Comparison of ENCODE assay signal across 8 cellular contexts in genomic region chr7:100119075-100119700, GRCh38. TPM values are rescaled to one million over a fixed set of nuclear protein-coding genes. Genes with fewer than 3 reads are reported as not detected.
DNase-seq lines count a peak whose midpoint lies in the region; ATAC-seq, FAIRE-seq and TF ChIP-seq lines count a peak whose summit lies in the region.

TSS of gene CNPY4 (plus strand) at chr7:100119634. CDS start at chr7:100119745, 111 bp downstream.
TSS of gene TAF6 (minus strand) at chr7:100119358. CDS start at chr7:100114209, 5,149 bp downstream.

- peaks cover 2 to 6% of the 10 kb centered on the region in 2 donors for H3K4me1 ChIP-seq in small intestine (ENCODE audit: control insufficient read depth in 2 of 2, insufficient read depth in 1 of 2, low read depth in 1 of 2, low read length in 1 of 2)

- ATAC-seq in GM18868 (IDR thresholded peaks at IDR 0.05; ENCODE audit: unreplicated experiment) (peak; percentile 67), HG03108 (IDR thresholded peaks at IDR 0.05; ENCODE audit: unreplicated experiment) (peak; percentile 62)

- H3K9me3 ChIP-seq in small intestine (ENCODE audit: control insufficient read depth, low read depth) = no peaks in the 10 kb centered on the region

- no peak for TF ChIP-seq CTCF in VCaP (conservative IDR thresholded peaks at IDR 0.05)

- 0 to 1% (median 0%) methylated on average over 35 of the region's 35 CpGs for WGBS in small intestine, 3 donors

- peak within 1 kb of the TSS; percentile 55 to 63 for H3K4me3 ChIP-seq in small intestine (ENCODE audit: low read depth in 1 of 2, low read length in 2 of 2)

- no peaks in the 10 kb centered on the region for H3K36me3 ChIP-seq in small intestine (ENCODE audit: control insufficient read depth in 2 of 2, insufficient read depth in 2 of 2, low read length in 2 of 2)

- H3K27me3 ChIP-seq in small intestine (ENCODE audit: control insufficient read depth in 2 of 2, insufficient read depth in 2 of 2, low read length in 2 of 2) = no peaks in the 10 kb centered on the region

- peak within 1 kb of the TSS; percentile 92 for H3K27ac ChIP-seq in VCaP
- H3K27ac ChIP-seq in small intestine (ENCODE audit: low read depth in 1 of 2, low read length in 1 of 2) = peak within 1 kb of the TSS; percentile 59 to 91

- DNase-seq in ACHN (peak; percentile 97), NCI-H2196 treated with DMSO at 0.1 percent for 48 hours (lab: John Stamatoyannopoulos, UW; ENCODE audit: unreplicated experiment) (peak; percentile 89), T47D (ENCODE audit: low read depth in 1 of 2, low spot score in 1 of 2) (peak; percentile 86 to 95), iPS-NIHi11 (ENCODE audit: low spot score) (peak; percentile 98), small intestine (peak; percentile 96)

- FAIRE-seq in small intestine (lab: Jason Lieb, UNC) = no peak

- in situ Hi-C loops in ACHN (cut with HindIII; ENCODE audit: low pct_ligation_motif_present, low pct_unique_long_range_greater_than_20kb, low sequenced_read_pairs) = no loop called here
- in situ Hi-C loops in T47D (cut with HindIII; ENCODE audit: low pct_unique_long_range_greater_than_20kb, low sequenced_read_pairs) = no loop called here

RNA-seq across cellular contexts. Expression of gene CNPY4, which starts in this region (rescaled TPM):
- polyA plus RNA-seq in small intestine = 1 to 10 TPM; 2.5 to 9.2 (median 5.7) TPM

RNA-seq across cellular contexts. Expression of gene TAF6, which starts in this region (rescaled TPM):
- polyA plus RNA-seq in small intestine = 10 to 100 TPM; 12.2 to 33.5 (median 20.1) TPM

Comparison
In these comparisons a context has a peak if more than half of its experiments do, and no peak if none do; other contexts are left out.
1. Peak in every context shown above with its lines: DNase-seq, ATAC-seq, H3K4me3 ChIP-seq and H3K27ac ChIP-seq.